Comparison of ENCODE assay signal across 27 cellular contexts in the genomic region with DNA sequence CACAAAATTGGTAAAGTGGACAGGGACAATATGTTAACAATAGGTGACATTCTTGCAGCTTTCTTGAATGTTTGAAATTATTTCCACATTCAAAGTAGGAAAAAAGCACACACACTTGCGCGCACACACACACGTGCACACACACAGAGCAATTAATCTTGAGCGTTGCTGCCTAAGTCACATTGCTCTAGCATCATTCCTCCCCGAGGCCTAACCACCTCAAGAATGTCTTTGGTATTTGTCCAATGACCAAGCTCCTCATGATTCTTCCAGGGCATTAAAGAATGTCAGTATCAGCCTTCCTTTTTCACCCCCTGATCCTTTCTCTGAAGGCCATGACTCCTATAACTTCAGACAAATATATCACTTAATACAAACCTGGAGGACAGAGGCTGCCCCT.
DNase-seq lines count a peak whose midpoint lies in the region; ATAC-seq and TF ChIP-seq lines count a peak whose summit lies in the region.
"Had no signal": no experiment of that assay in that cellular context is flagged by ENCODE, and none has a peak within 500 bp of the region (broad histone marks: within the 10 kb centered on the region; RNA-seq: fewer than 3 reads in every experiment).

No MANE protein-coding gene starts in this region.

- no peaks in the 10 kb centered on the region for H3F3A ChIP-seq in GM23248 (ENCODE audit: insufficient read depth)

- TF ChIP-seq CTCF in AG04449 (IDR thresholded peaks at IDR 0.05; ENCODE audit: insufficient read depth, low read length, missing control alignments) (no peak), foreskin fibroblast (IDR thresholded peaks at IDR 0.05; ENCODE audit: low read depth, low read length) (no peak), GM13977 (IDR thresholded peaks at IDR 0.05; ENCODE audit: extremely low read depth, insufficient read depth, missing control alignments) (no peak)

- ATAC-seq in HG03039 (IDR thresholded peaks at IDR 0.05; ENCODE audit: unreplicated experiment) (no peak), GM19328 (IDR thresholded peaks at IDR 0.05; ENCODE audit: unreplicated experiment) (no peak)
- ATAC-seq: left ventricle myocardium superior, T-cell had no signal

- 60 to 63% methylated on average over 5 of the region's 5 CpGs for WGBS in GM23248 (ENCODE audit: low coverage in 1 of 2, low lambda C conversion rate in 2 of 2, missing lambda C conversion rate in 2 of 2), 2 experiments

- in situ Hi-C loops in GM23248 (cut with MboI) (no loop called here), GM13977 (cut with MboI; ENCODE audit: low pct_unique_long_range_greater_than_20kb, low sequenced_read_pairs, unreplicated experiment) (no loop called here)

- H3K4me3 ChIP-seq in AG04449 (ENCODE audit: low read depth, low read length) (no peak overlapping the region), GM23248 (no peak overlapping the region), foreskin fibroblast (ENCODE audit: low read depth in 1 of 2, low read length in 2 of 2) (no peak overlapping the region)
- H3K4me3 ChIP-seq: coronary artery, suprapubic skin, vagina had no signal

- no peaks in the 10 kb centered on the region for H3K9me3 ChIP-seq in GM23248 (ENCODE audit: low read depth)
- H3K9me3 ChIP-seq: suprapubic skin, vagina had no signal

- CTCF ChIA-PET in AG04449 (lab: Yijun Ruan, JAX) = interaction anchor here (0.7 to 3.0 kb wide), 4 partner anchors 34 to 201 kb away, joined by 3 to 14 read pairs (median 4); no protein-coding TSS in a partner anchor

- H3K27ac ChIP-seq in GM23248 = no peak overlapping the region
- H3K27ac ChIP-seq: coronary artery, HL-60, suprapubic skin, vagina had no signal

- no peaks in the 10 kb centered on the region for H3K36me3 ChIP-seq in GM23248 (ENCODE audit: low read depth)
- H3K36me3 ChIP-seq: suprapubic skin, vagina had no signal

- H4K20me1 ChIP-seq in GM23248 (ENCODE audit: insufficient read depth) = no peaks in the 10 kb centered on the region

- no peaks in the 10 kb centered on the region for H3K9me2 ChIP-seq in GM23248 (ENCODE audit: insufficient read depth)

- H3K9ac ChIP-seq in GM23248 = no peak overlapping the region

- no peaks in the 10 kb centered on the region for H3K79me2 ChIP-seq in GM23248 (ENCODE audit: insufficient read depth)

- 0 out of 2 replicates have a peak, but pooled peaks cover 8% of the 10 kb centered on the region for H3K4me1 ChIP-seq in GM23248 (ENCODE audit: insufficient read depth)
- H3K4me1 ChIP-seq: suprapubic skin, vagina had no signal

- no peak overlapping the region for H3K4me2 ChIP-seq in GM23248 (ENCODE audit: unreplicated experiment)

- no peaks in the 10 kb centered on the region for H3K27me3 ChIP-seq in GM23248 (replicated peaks; ENCODE audit: insufficient read depth)
- H3K27me3 ChIP-seq: suprapubic skin, vagina had no signal

- peak; percentile 56 for DNase-seq in AG04449 (ENCODE audit: low read depth, low spot score)
- DNase-seq in GM23248 = peak; percentile 58
- peak; percentile 59 for DNase-seq in astrocyte of the hippocampus (ENCODE audit: low read depth, low spot score)
- DNase-seq in foreskin fibroblast = peak; percentile 11 to 43
- no peak for DNase-seq in GM13977 (ENCODE audit: low spot score)
- no peak for DNase-seq in activated CD8-positive, alpha-beta memory T cell treated with anti-CD3 and anti-CD28 coated beads, Interleukin-2, amount 50 U/mL, for 4 hours
- DNase-seq: activated CD4-positive, alpha-beta T cell treated with anti-CD3 and anti-CD28 coated beads, Interleukin-2, amount 50 U/mL, for 4 hours; activated naive CD4-positive, alpha-beta T cell treated with anti-CD3 and anti-CD28 coated beads for 36 hours; activated T-cell treated with anti-CD3 and anti-CD28 coated beads, Interleukin-2, amount 50 U/mL, for 1 hour; aorta; CD4-positive, alpha-beta memory T cell; DMS153; glutamatergic neuron; KBM-7; left ventricle myocardium superior; NCI-H2081; NCI-H510A treated with DMSO at 0.1 percent for 48 hours; nucleus accumbens; retina; Right ventricle myocardium superior; T-cell had no signal

- no peak overlapping the region for H2AFZ ChIP-seq in GM23248

- POLR2A ChIA-PET in AG04449 (lab: Yijun Ruan, JAX) = no interaction called here

Comparison
In these comparisons a context has a peak if more than half of its experiments do, and no peak if none do; other contexts are left out.
1. DNase-seq: peak in AG04449 (single experiment), GM23248 (single experiment), astrocyte of the hippocampus (single experiment) and foreskin fibroblast (2 of 2); none in GM13977 (single experiment) and activated CD8-positive, alpha-beta memory T cell treated with anti-CD3 and anti-CD28 coated beads, Interleukin-2, amount 50 U/mL, for 4 hours (single experiment).